Comparison of ENCODE assay signal across 17 cellular contexts in the genomic region with DNA sequence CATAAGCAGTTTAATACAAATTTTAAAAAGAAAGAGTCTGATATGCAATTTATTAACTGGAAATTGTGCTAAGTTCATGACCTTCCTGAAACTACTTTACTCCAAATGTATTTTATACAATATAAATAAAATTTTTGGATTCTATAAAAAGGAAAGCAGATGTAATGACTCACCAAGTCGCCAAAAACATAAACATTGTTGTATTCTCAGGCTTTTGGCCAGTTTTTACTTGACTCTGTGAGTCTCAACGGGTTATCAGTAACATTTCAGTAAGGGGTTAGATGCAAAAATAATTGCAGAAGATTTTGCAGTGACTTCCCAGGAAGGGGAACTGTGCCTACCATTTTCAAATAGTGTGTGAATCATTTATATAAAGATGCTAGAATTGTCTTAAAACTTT.
DNase-seq lines count a peak whose midpoint lies in the region; TF ChIP-seq lines count a peak whose summit lies in the region.
"Had no signal": no experiment of that assay in that cellular context is flagged by ENCODE, and none has a peak within 500 bp of the region (broad histone marks: within the 10 kb centered on the region; RNA-seq: fewer than 3 reads in every experiment).

No MANE protein-coding gene starts in this region.

- H3K36me3 Mint-ChIP-seq in osteocyte (ENCODE audit: unreplicated experiment): no peaks in the 10 kb centered on the region
- no peaks in the 10 kb centered on the region for H3K36me3 Mint-ChIP-seq in activated T-cell treated with anti-CD3 and anti-CD28 coated beads, Interleukin-2, amount 50 U/mL, for 24 hours (ENCODE audit: low read depth)
- H3K36me3 Mint-ChIP-seq: CD4-positive, CD25-positive, alpha-beta regulatory T cell had no signal

- DNase-seq in HCEC 1CT: peak; percentile 40
- DNase-seq in brain microvascular endothelial cell: peak; percentile 60
- peak; percentile 18 for DNase-seq in fibroblast of pulmonary artery (ENCODE audit: low read depth)
- no peak for DNase-seq in osteocyte (ENCODE audit: extremely low spot score, unreplicated experiment)
- DNase-seq in activated T-cell treated with anti-CD3 and anti-CD28 coated beads, Interleukin-2, amount 50 U/mL, for 24 hours: no peak
- no peak for DNase-seq in stimulated activated CD4-positive, alpha-beta T cell treated with anti-CD3 and anti-CD28 coated beads, Interleukin-12 subunit alpha, Interleukin-12 subunit beta, amount 100 ng/mL, for 4 hours
- no peak for DNase-seq in NCI-H2107 (lab: John Stamatoyannopoulos, UW)
- no peak for DNase-seq in GOT3 (lab: John Stamatoyannopoulos, UW)
- DNase-seq: CD4-positive, CD25-positive, alpha-beta regulatory T cell; DMS79 treated with DMSO at 0.1 percent for 48 hours; GM23248; KG1; NCI-H1048; NCI-H146; NCI-H2081; NCI-H510A treated with DMSO at 0.1 percent for 48 hours had no signal

- H3K27ac Mint-ChIP-seq in osteocyte (ENCODE audit: unreplicated experiment): peak overlapping the region; percentile 70
- H3K27ac Mint-ChIP-seq in activated T-cell treated with anti-CD3 and anti-CD28 coated beads, Interleukin-2, amount 50 U/mL, for 24 hours: no peak overlapping the region
- H3K27ac Mint-ChIP-seq: B cell; CD4-positive, CD25-positive, alpha-beta regulatory T cell had no signal

- no peak overlapping the region for H3K4me3 Mint-ChIP-seq in osteocyte (ENCODE audit: unreplicated experiment)
- H3K4me3 Mint-ChIP-seq in activated T-cell treated with anti-CD3 and anti-CD28 coated beads, Interleukin-2, amount 50 U/mL, for 24 hours: no peak overlapping the region
- H3K4me3 Mint-ChIP-seq: B cell; CD4-positive, CD25-positive, alpha-beta regulatory T cell had no signal

- in situ Hi-C loops in brain microvascular endothelial cell (cut with HindIII; ENCODE audit: low pct_ligation_motif_present, low sequenced_read_pairs): no loop called here

- peaks cover 43% of the 10 kb centered on the region for H3K4me1 Mint-ChIP-seq in osteocyte (ENCODE audit: unreplicated experiment)
- no peaks in the 10 kb centered on the region for H3K4me1 Mint-ChIP-seq in activated T-cell treated with anti-CD3 and anti-CD28 coated beads, Interleukin-2, amount 50 U/mL, for 24 hours (ENCODE audit: low read depth)
- H3K4me1 Mint-ChIP-seq: B cell; CD4-positive, CD25-positive, alpha-beta regulatory T cell had no signal

- H3K36me3 ChIP-seq in brain microvascular endothelial cell (replicated peaks): no peaks in the 10 kb centered on the region

- H3K4me3 ChIP-seq in brain microvascular endothelial cell (ENCODE audit: low read depth, low read length) (no peak overlapping the region), fibroblast of pulmonary artery (replicated peaks; ENCODE audit: low read depth, low read length) (no peak overlapping the region)
- H3K4me3 ChIP-seq: GM23248 had no signal

- H3K27me3 ChIP-seq in brain microvascular endothelial cell (replicated peaks): no peaks in the 10 kb centered on the region

- no peaks in the 10 kb centered on the region for H3K9me3 Mint-ChIP-seq in osteocyte (ENCODE audit: unreplicated experiment)
- peaks cover 10% of the 10 kb centered on the region for H3K9me3 Mint-ChIP-seq in activated T-cell treated with anti-CD3 and anti-CD28 coated beads, Interleukin-2, amount 50 U/mL, for 24 hours

- no peak for TF ChIP-seq CTCF in brain microvascular endothelial cell (IDR thresholded peaks at IDR 0.05; ENCODE audit: low read depth, low read length, missing control alignments)
- no peak for TF ChIP-seq CTCF in fibroblast of pulmonary artery (IDR thresholded peaks at IDR 0.05; ENCODE audit: low read length, missing control alignments)
- no peak for TF ChIP-seq CTCF in osteocyte (IDR thresholded peaks at IDR 0.05)

- no peaks in the 10 kb centered on the region for H3K27me3 Mint-ChIP-seq in osteocyte (ENCODE audit: unreplicated experiment)
- no peaks in the 10 kb centered on the region for H3K27me3 Mint-ChIP-seq in activated T-cell treated with anti-CD3 and anti-CD28 coated beads, Interleukin-2, amount 50 U/mL, for 24 hours
- H3K27me3 Mint-ChIP-seq: B cell; CD4-positive, CD25-positive, alpha-beta regulatory T cell had no signal

- H3K27ac ChIP-seq in brain microvascular endothelial cell: no peak overlapping the region
- H3K27ac ChIP-seq: GM23248 had no signal

Comparison
In these comparisons a context has a peak if more than half of its experiments do, and no peak if none do; other contexts are left out.
1. DNase-seq: peak in HCEC 1CT (single experiment), brain microvascular endothelial cell (single experiment) and fibroblast of pulmonary artery (single experiment); none in osteocyte (single experiment), activated T-cell treated with anti-CD3 and anti-CD28 coated beads, Interleukin-2, amount 50 U/mL, for 24 hours (single experiment), stimulated activated CD4-positive, alpha-beta T cell treated with anti-CD3 and anti-CD28 coated beads, Interleukin-12 subunit alpha, Interleukin-12 subunit beta, amount 100 ng/mL, for 4 hours (single experiment), NCI-H2107 (single experiment) and GOT3 (single experiment).